8 cellular contexts compared by ENCODE assay signal in the genomic region with DNA sequence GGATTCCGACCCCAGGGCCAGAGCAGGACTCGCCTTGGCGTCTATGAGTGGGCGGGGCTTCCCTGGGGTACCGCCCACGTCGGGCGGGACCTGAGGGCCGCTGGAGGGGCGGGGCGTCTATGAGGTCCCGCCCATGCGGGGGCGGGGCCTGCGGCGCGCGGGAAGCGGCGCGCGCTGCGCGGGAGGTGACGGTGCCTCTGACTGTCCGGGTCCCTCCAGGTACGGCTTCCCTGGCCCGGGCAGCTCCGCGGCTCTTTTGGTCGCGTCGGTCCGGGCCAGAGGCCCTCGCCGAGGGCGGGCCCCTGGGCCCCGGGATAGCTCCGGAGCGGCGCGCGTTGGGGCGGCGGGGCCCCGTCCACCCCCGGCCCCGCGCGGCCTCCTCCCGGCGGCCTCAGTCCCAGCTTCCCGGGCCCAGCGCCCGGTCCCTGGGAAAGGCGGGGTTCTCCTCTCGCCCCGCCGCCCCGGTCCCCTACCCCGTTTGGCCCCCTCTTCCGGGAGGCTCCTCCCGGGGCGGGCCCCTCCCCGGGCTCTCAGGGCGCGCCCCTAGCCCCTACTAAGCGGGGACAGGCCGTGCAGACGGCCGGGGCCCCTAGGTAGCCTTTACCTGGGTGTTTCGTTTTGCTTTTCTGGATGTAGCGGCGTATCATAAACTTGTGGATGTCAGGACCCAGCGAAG. TPM values are rescaled to one million over a fixed set of nuclear protein-coding genes. Genes with fewer than 3 reads are reported as not detected.
DNase-seq lines count a peak whose midpoint lies in the region; ATAC-seq and TF ChIP-seq lines count a peak whose summit lies in the region.

A gene (plus strand): TSS at position 160 of the 676 bp plus-strand sequence. CDS start 745 bp downstream, outside the sequence.

- H3K9me3 ChIP-seq in ES-I3 (ENCODE audit: control insufficient read depth, insufficient read depth, low read length) (no peaks in the 10 kb centered on the region), Loucy (ENCODE audit: insufficient read depth, low read depth, low read length) (no peaks in the 10 kb centered on the region), gastroesophageal sphincter (no peaks in the 10 kb centered on the region)

- H3K4me2 ChIP-seq in Loucy (ENCODE audit: low read depth, low read length, poor library complexity, severe bottlenecking): peak within 1 kb of the TSS; percentile 63

- H3K4me1 ChIP-seq in ES-I3 (ENCODE audit: insufficient read depth, low read length) (no peaks in the 10 kb centered on the region), Loucy (ENCODE audit: insufficient read depth, low read length, poor library complexity, severe bottlenecking) (peaks cover 24% of the 10 kb centered on the region), gastroesophageal sphincter (peaks cover 0 to 15% (median 0%) of the 10 kb centered on the region in 3 donors)

- peak within 1 kb of the TSS; percentile 84 for H3K4me3 ChIP-seq in Loucy (ENCODE audit: low read length, poor library complexity, severe bottlenecking)
- peak within 1 kb of the TSS; percentile 41 to 82 for H3K4me3 ChIP-seq in gastroesophageal sphincter

- ATAC-seq in gastroesophageal sphincter: peak; percentile 95

- DNase-seq in GOT3 (lab: John Stamatoyannopoulos, UW) (peak; percentile 38), SK-MEL-5 (ENCODE audit: low read depth, low spot score) (peak; percentile 65), occipital lobe (lab: John Stamatoyannopoulos, UW) (peak; percentile 53), superior temporal gyrus (ENCODE audit: extremely low spot score) (peak; percentile 70)
- DNase-seq in activated naive CD4-positive, alpha-beta T cell (lab: John Stamatoyannopoulos, UW): peak; percentile 48 to 77 (median 62)

- H3K27me3 ChIP-seq in Loucy (ENCODE audit: insufficient read depth, low read length, poor library complexity, severe bottlenecking) (no peaks in the 10 kb centered on the region), gastroesophageal sphincter (no peaks in the 10 kb centered on the region)

- peaks cover 20% of the 10 kb centered on the region for H3K79me2 ChIP-seq in Loucy (ENCODE audit: insufficient read depth, low read length)

- WGBS in gastroesophageal sphincter (ENCODE audit: low coverage in 1 of 2), 2 donors: 3 to 7% methylated on average over 6 of the region's 75 CpGs

- H4K20me1 ChIP-seq in Loucy (ENCODE audit: insufficient read depth, low read length, poor library complexity, severe bottlenecking): no peaks in the 10 kb centered on the region

- no peak for TF ChIP-seq EP300 in gastroesophageal sphincter (IDR thresholded peaks at IDR 0.05)

- TF ChIP-seq POLR2A in gastroesophageal sphincter (IDR thresholded peaks at IDR 0.05): peak; percentile 16 to 35

- H3K9ac ChIP-seq in ES-I3 (ENCODE audit: low read depth, low read length) (peak within 1 kb of the TSS; percentile 52), Loucy (ENCODE audit: low read depth, low read length, poor library complexity, severe bottlenecking) (peak within 1 kb of the TSS; percentile 75)

- no peaks in the 10 kb centered on the region for H3K9me2 ChIP-seq in Loucy (replicated peaks; ENCODE audit: low read depth, low read length)

- H3K27ac ChIP-seq in gastroesophageal sphincter: peak within 1 kb of the TSS in 3 of 4 donors; percentile 60 to 79 (median 72)

- H3F3A ChIP-seq in Loucy (ENCODE audit: low read depth): no peaks in the 10 kb centered on the region

- no peaks in the 10 kb centered on the region for H3K36me3 ChIP-seq in ES-I3 (ENCODE audit: insufficient read depth, low read length)
- no peaks in the 10 kb centered on the region for H3K36me3 ChIP-seq in Loucy (ENCODE audit: insufficient read depth, low read length)
- no peaks in the 10 kb centered on the region for H3K36me3 ChIP-seq in gastroesophageal sphincter

- in situ Hi-C loops in SK-MEL-5 (cut with HindIII; ENCODE audit: low pct_unique_long_range_greater_than_20kb, low sequenced_read_pairs): no loop called here

- TF ChIP-seq CTCF in Loucy (conservative IDR thresholded peaks at IDR 0.05; ENCODE audit: low read length) (no peak), gastroesophageal sphincter (IDR thresholded peaks at IDR 0.05) (no peak)

- H2AFZ ChIP-seq in Loucy (ENCODE audit: low read length): peak within 1 kb of the TSS; percentile 80

RNA-seq across cellular contexts. Expression of the gene that starts here (rescaled TPM):
- total RNA-seq in SK-MEL-5 (2014; rRNA removed; shearing (Covaris generic)): 14.1 and 16.0 TPM in 2 replicates
- 25.0 and 31.8 TPM in 2 replicates for polyA plus RNA-seq in SK-MEL-5 (2015; cell fraction: cytosol; rRNA removed)
- polyA plus RNA-seq in SK-MEL-5 (2015; cell fraction: nucleus; rRNA removed): 21.3 and 22.7 TPM in 2 replicates
- total RNA-seq in gastroesophageal sphincter (1 to 10 TPM in 2 of 4 donors, under 1 TPM in 2; 0.31 to 2.1 (median 1.1) TPM), occipital lobe (1.6 TPM)

Comparison
In these comparisons a context has a peak if more than half of its experiments do, and no peak if none do; other contexts are left out.
1. Peak in every context shown above with its lines: DNase-seq, ATAC-seq, H3K4me3 ChIP-seq and H3K27ac ChIP-seq.